10 cellular contexts compared by ENCODE assay signal in genomic region chr14:103207038-103207403, GRCh38.
DNase-seq lines count a peak whose midpoint lies in the region; ATAC-seq and TF ChIP-seq lines count a peak whose summit lies in the region.
"Had no signal": no experiment of that assay in that cellular context is flagged by ENCODE, and none has a peak within 500 bp of the region (broad histone marks: within the 10 kb centered on the region; RNA-seq: fewer than 3 reads in every experiment).

No MANE protein-coding gene starts in this region.

- H3K36me3 Mint-ChIP-seq in progenitor cell of endocrine pancreas (ENCODE audit: insufficient read depth), result peaks cover 2% of the 10 kb centered on the region

- TF ChIP-seq CTCF in ascending aorta (IDR thresholded peaks at IDR 0.05), result no peak
- no peak for TF ChIP-seq CTCF in right atrium auricular region (IDR thresholded peaks at IDR 0.05)
- no peak for TF ChIP-seq CTCF in progenitor cell of endocrine pancreas (IDR thresholded peaks at IDR 0.05; ENCODE audit: unreplicated experiment)

- H3K27ac ChIP-seq in ascending aorta, result peak overlapping the region; percentile 49 to 70
- peak overlapping the region; percentile 67 to 82 for H3K27ac ChIP-seq in right atrium auricular region
- H3K27ac ChIP-seq: SJCRH30 had no signal

- H3K36me3 ChIP-seq in ascending aorta, result no peaks in the 10 kb centered on the region
- H3K36me3 ChIP-seq in right atrium auricular region, result no peaks in the 10 kb centered on the region
- H3K36me3 ChIP-seq: SJCRH30 had no signal

- H3K27me3 Mint-ChIP-seq in progenitor cell of endocrine pancreas, result peaks cover 29% of the 10 kb centered on the region

- H3K4me3 ChIP-seq in ascending aorta, result peak overlapping the region; percentile 60 to 70
- peak overlapping the region; percentile 38 to 59 for H3K4me3 ChIP-seq in right atrium auricular region
- H3K4me3 ChIP-seq: SJCRH30 had no signal

- no peak for ATAC-seq in HG03025 (IDR thresholded peaks at IDR 0.05; ENCODE audit: low FRiP score, unreplicated experiment)
- ATAC-seq in HG02981 (IDR thresholded peaks at IDR 0.05; ENCODE audit: unreplicated experiment), result no peak

- H3K27me3 ChIP-seq in ascending aorta (no peaks in the 10 kb centered on the region), right atrium auricular region (no peaks in the 10 kb centered on the region)
- H3K27me3 ChIP-seq: SJCRH30 had no signal

- H3K27ac Mint-ChIP-seq in progenitor cell of endocrine pancreas, result peak overlapping the region; percentile 67
- H3K27ac Mint-ChIP-seq: activated naive CD8-positive, alpha-beta T cell treated with anti-CD3 and anti-CD28 coated beads, Interleukin-2, amount 10 ng/mL, durations not matched to agents 7 days and 5 days had no signal

- peaks cover 4 to 12% of the 10 kb centered on the region in 2 donors for H3K9me3 ChIP-seq in ascending aorta
- peaks cover 0 to 16% of the 10 kb centered on the region in 2 donors for H3K9me3 ChIP-seq in right atrium auricular region

- peaks cover 2% of the 10 kb centered on the region for H3K4me1 Mint-ChIP-seq in progenitor cell of endocrine pancreas (ENCODE audit: low read depth)
- H3K4me1 Mint-ChIP-seq: activated naive CD8-positive, alpha-beta T cell treated with anti-CD3 and anti-CD28 coated beads, Interleukin-2, amount 10 ng/mL, durations not matched to agents 7 days and 5 days had no signal

- peak overlapping the region; percentile 63 for H3K4me3 Mint-ChIP-seq in progenitor cell of endocrine pancreas (ENCODE audit: low read depth)
- H3K4me3 Mint-ChIP-seq: activated naive CD8-positive, alpha-beta T cell treated with anti-CD3 and anti-CD28 coated beads, Interleukin-2, amount 10 ng/mL, durations not matched to agents 7 days and 5 days had no signal

- H3K9me3 Mint-ChIP-seq in progenitor cell of endocrine pancreas (ENCODE audit: low read depth), result peaks cover 7% of the 10 kb centered on the region

- no peaks in the 10 kb centered on the region for H3K4me1 ChIP-seq in ascending aorta
- peaks cover 0 to 23% of the 10 kb centered on the region in 2 donors for H3K4me1 ChIP-seq in right atrium auricular region
- H3K4me1 ChIP-seq: SJCRH30 had no signal

- peak; percentile 13 for DNase-seq in DMS114 treated with DMSO at 0.1 percent for 48 hours (lab: John Stamatoyannopoulos, UW; ENCODE audit: unreplicated experiment)
- peak; percentile 9 to 81 for DNase-seq in ascending aorta (ENCODE audit: low spot score in 2 of 2)
- DNase-seq in right atrium auricular region (ENCODE audit: low spot score), result peak; percentile 88
- no peak for DNase-seq in progenitor cell of endocrine pancreas (ENCODE audit: low spot score, unreplicated experiment)
- no peak for DNase-seq in activated effector memory CD4-positive, alpha-beta T cell treated with Interleukin-2 at 50 U/mL for 16 hours
- no peak for DNase-seq in epidermal melanocyte (ENCODE audit: insufficient read length, low spot score)
- DNase-seq: activated naive CD8-positive, alpha-beta T cell treated with anti-CD3 and anti-CD28 coated beads, Interleukin-2, amount 10 ng/mL, durations not matched to agents 7 days and 5 days; SJCRH30 had no signal

- intact Hi-C loops in ascending aorta (cut with DNase I), result no loop called here

Comparison
In these comparisons a context has a peak if more than half of its experiments do, and no peak if none do; other contexts are left out.
1. DNase-seq: peak in DMS114 treated with DMSO at 0.1 percent for 48 hours (single experiment), ascending aorta (2 of 2) and right atrium auricular region (single experiment); none in progenitor cell of endocrine pancreas (single experiment), activated effector memory CD4-positive, alpha-beta T cell treated with Interleukin-2 at 50 U/mL for 16 hours (single experiment) and epidermal melanocyte (single experiment).